ENCODE assay signal across 11 cellular contexts in genomic region chr3:4503050-4503449, GRCh38. TPM values are rescaled to one million over a fixed set of nuclear protein-coding genes. Genes with fewer than 3 reads are reported as not detected.
A peak's percentile ranks its signal among the peaks of the same experiment; 100 is the strongest.
DNase-seq lines count a peak whose midpoint lies in the region; ATAC-seq and TF ChIP-seq lines count a peak whose summit lies in the region.
"Had no signal": no experiment of that assay in that cellular context is flagged by ENCODE, and none has a peak within 500 bp of the region (broad histone marks: within the 10 kb centered on the region; RNA-seq: fewer than 3 reads in every experiment).

No MANE protein-coding gene starts in this region.

- H3K9ac ChIP-seq in Loucy (ENCODE audit: low read depth, low read length, poor library complexity, severe bottlenecking) (no peak overlapping the region), neural progenitor cell (no peak overlapping the region)

- H3K4me2 ChIP-seq in Loucy (ENCODE audit: low read depth, low read length, poor library complexity, severe bottlenecking) (peak overlapping the region; percentile 94), neural progenitor cell (no peak overlapping the region)

- H3K4me3 ChIP-seq in Loucy (ENCODE audit: low read length, poor library complexity, severe bottlenecking): no peak overlapping the region
- H3K4me3 ChIP-seq in neural progenitor cell: no peak overlapping the region
- H3K4me3 ChIP-seq in vagina: no peak overlapping the region

- H3K36me3 ChIP-seq in Loucy (ENCODE audit: insufficient read depth, low read length): peaks cover 3% of the 10 kb centered on the region; the same call in 1 of the 2 replicates
- no peaks in the 10 kb centered on the region for H3K36me3 ChIP-seq in neural progenitor cell
- H3K36me3 ChIP-seq in vagina: no peaks in the 10 kb centered on the region
- H3K36me3 ChIP-seq: WERI-Rb-1 had no signal

- H3K4me1 ChIP-seq in Loucy (ENCODE audit: insufficient read depth, low read length, poor library complexity, severe bottlenecking) (peaks cover 58% of the 10 kb centered on the region), neural progenitor cell (peaks cover 37% of the 10 kb centered on the region), vagina (peaks cover 18% of the 10 kb centered on the region)

- peak overlapping the region; percentile 89 for H3K27ac Mint-ChIP-seq in stimulated activated memory B cell treated with anti-CD40 and anti-IgM and Interleukin-4, amounts not matched to agents 10 μg/mL and 1 μg/mL and 100 μg/mL, for 72 hours
- H3K27ac Mint-ChIP-seq in neural progenitor cell: no peak overlapping the region

- H3K4me3 Mint-ChIP-seq in stimulated activated memory B cell treated with anti-CD40 and anti-IgM and Interleukin-4, amounts not matched to agents 10 μg/mL and 1 μg/mL and 100 μg/mL, for 72 hours: peak overlapping the region; percentile 54
- H3K4me3 Mint-ChIP-seq in neural progenitor cell: no peak overlapping the region

- peaks cover 32% of the 10 kb centered on the region for H3K36me3 Mint-ChIP-seq in stimulated activated memory B cell treated with anti-CD40 and anti-IgM and Interleukin-4, amounts not matched to agents 10 μg/mL and 1 μg/mL and 100 μg/mL, for 72 hours
- H3K36me3 Mint-ChIP-seq in neural progenitor cell: no peaks in the 10 kb centered on the region

- H3K27ac ChIP-seq in neural progenitor cell (no peak overlapping the region), vagina (no peak overlapping the region)
- H3K27ac ChIP-seq: WERI-Rb-1 had no signal

- no peak for TF ChIP-seq POLR2A in vagina (IDR thresholded peaks at IDR 0.05)

- DNase-seq in C1 segment of cervical spinal cord (lab: John Stamatoyannopoulos, UW) (no peak), neural progenitor cell (ENCODE audit: low spot score) (no peak), vagina (ENCODE audit: extremely low spot score in 2 of 2) (no peak), HUDEP-2 (lab: John Stamatoyannopoulos, UW; ENCODE audit: unreplicated experiment in 76 of 76) (no peak)
- DNase-seq: NCI-H2171; stimulated activated CD4-positive, alpha-beta T cell treated with anti-CD3 and anti-CD28 coated beads, Interleukin-15, amount 100 ng/mL, for 24 hours; WERI-Rb-1 had no signal

- H3K27me3 ChIP-seq in Loucy (ENCODE audit: insufficient read depth, low read length, poor library complexity, severe bottlenecking) (no peaks in the 10 kb centered on the region), neural progenitor cell (no peaks in the 10 kb centered on the region), vagina (no peaks in the 10 kb centered on the region)

- intact Hi-C loops in vagina (cut with DNase I): loop anchor here (10.0 kb wide), 1 partner anchor 132 kb away; no protein-coding TSS in a partner anchor

- ATAC-seq in GM19023 (IDR thresholded peaks at IDR 0.05; ENCODE audit: unreplicated experiment) (peak; percentile 46), HG02623 (IDR thresholded peaks at IDR 0.05; ENCODE audit: unreplicated experiment) (peak; percentile 49)
- ATAC-seq in stimulated activated memory B cell treated with anti-CD40 and anti-IgM and Interleukin-4, amounts not matched to agents 10 μg/mL and 1 μg/mL and 100 μg/mL, for 72 hours: peak; percentile 87

- H3K27me3 Mint-ChIP-seq in stimulated activated memory B cell treated with anti-CD40 and anti-IgM and Interleukin-4, amounts not matched to agents 10 μg/mL and 1 μg/mL and 100 μg/mL, for 72 hours: no peaks in the 10 kb centered on the region
- peaks cover 3% of the 10 kb centered on the region for H3K27me3 Mint-ChIP-seq in neural progenitor cell (ENCODE audit: insufficient read depth, low read depth)

- H4K20me1 ChIP-seq in Loucy (ENCODE audit: insufficient read depth, low read length, poor library complexity, severe bottlenecking): peaks cover 12% of the 10 kb centered on the region
- H4K20me1 ChIP-seq in neural progenitor cell (ENCODE audit: low read depth): no peaks in the 10 kb centered on the region

- no peaks in the 10 kb centered on the region for H3K9me2 ChIP-seq in Loucy (replicated peaks; ENCODE audit: low read depth, low read length)

- H2AFZ ChIP-seq in Loucy (ENCODE audit: low read length) (no peak overlapping the region), neural progenitor cell (replicated peaks) (no peak overlapping the region)

- H3K9me3 ChIP-seq in Loucy (ENCODE audit: insufficient read depth, low read depth, low read length) (no peaks in the 10 kb centered on the region), neural progenitor cell (ENCODE audit: low read depth) (no peaks in the 10 kb centered on the region), vagina (no peaks in the 10 kb centered on the region)

- H3K79me2 ChIP-seq in Loucy (ENCODE audit: insufficient read depth, low read length) (peaks cover 71% of the 10 kb centered on the region), neural progenitor cell (ENCODE audit: low read depth) (no peaks in the 10 kb centered on the region)

- TF ChIP-seq CTCF in Loucy (conservative IDR thresholded peaks at IDR 0.05; ENCODE audit: low read length) (no peak), neural progenitor cell (IDR thresholded peaks at IDR 0.05) (no peak), vagina (IDR thresholded peaks at IDR 0.05) (no peak)

- H3F3A ChIP-seq in Loucy (ENCODE audit: low read depth): peaks cover 4% of the 10 kb centered on the region; the same call in 1 of the 2 replicates
- H3F3A ChIP-seq in neural progenitor cell (ENCODE audit: low read depth): no peaks in the 10 kb centered on the region

- H3K9me3 Mint-ChIP-seq in stimulated activated memory B cell treated with anti-CD40 and anti-IgM and Interleukin-4, amounts not matched to agents 10 μg/mL and 1 μg/mL and 100 μg/mL, for 72 hours: no peaks in the 10 kb centered on the region
- H3K9me3 Mint-ChIP-seq in neural progenitor cell: no peaks in the 10 kb centered on the region

- H3K4me1 Mint-ChIP-seq in stimulated activated memory B cell treated with anti-CD40 and anti-IgM and Interleukin-4, amounts not matched to agents 10 μg/mL and 1 μg/mL and 100 μg/mL, for 72 hours: peaks cover 87% of the 10 kb centered on the region
- peaks cover 32% of the 10 kb centered on the region for H3K4me1 Mint-ChIP-seq in neural progenitor cell

RNA-seq across cellular contexts. Expression of gene ITPR1, which starts 9.9 kb away (rescaled TPM):
- total RNA-seq in neural progenitor cell (ENCODE audit: low replicate concordance): 3.3 and 5.0 TPM in 2 replicates
- total RNA-seq in vagina: 108 TPM

RNA-seq across cellular contexts. Expression of gene SUMF1, which starts 36.0 kb away (rescaled TPM):
- total RNA-seq in neural progenitor cell (ENCODE audit: low replicate concordance) (10.6 and 15.8 TPM in 2 replicates), vagina (65.6 TPM)

Comparison
In these comparisons a context has a peak if more than half of its experiments do, and no peak if none do; other contexts are left out.
1. RNA of gene ITPR1, which starts 9.9 kb away (total RNA-seq): 108 TPM in vagina (single experiment); 3.3 to 5.0 TPM in neural progenitor cell; every median in the first group is over 10 times any median in the second.
2. Peak in every context shown above with its lines, with median percentiles within 50 percentile points of each other: ATAC-seq.